ENCODE assay signal across 1 cellular context in the genomic region with DNA sequence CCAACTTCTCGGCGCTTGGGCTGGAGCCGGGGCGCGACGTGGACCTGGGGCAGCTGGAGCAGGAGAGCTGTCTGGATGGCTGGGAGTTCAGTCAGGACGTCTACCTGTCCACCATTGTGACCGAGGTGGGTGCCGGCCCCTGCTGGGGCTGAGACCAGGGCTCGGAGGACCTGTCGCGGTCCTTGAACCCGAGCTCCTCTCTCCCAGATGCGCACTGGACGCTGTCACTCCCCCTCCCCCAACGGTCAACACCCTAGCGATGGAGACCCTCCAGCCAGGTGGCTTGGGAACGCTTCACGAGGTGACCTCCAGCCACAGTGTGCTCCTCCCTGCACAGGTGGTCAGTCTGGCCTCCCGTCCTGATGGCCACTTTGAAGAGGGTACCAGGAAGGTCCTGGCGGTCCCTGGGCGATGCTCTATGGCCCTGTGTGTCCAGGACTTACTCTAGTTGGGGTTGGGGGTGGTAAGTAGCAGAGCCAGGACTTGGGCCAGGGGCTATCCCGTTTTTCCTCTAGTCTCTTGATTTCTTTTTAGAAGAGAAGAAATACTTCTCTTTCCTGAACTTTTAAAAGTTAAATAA.
TF ChIP-seq lines count a peak whose summit lies in the region.

No MANE protein-coding gene starts in this region.

TF ChIP-seq in GM12878, 131 proteins besides CTCF, POLR2A, EP300 and RAD21 (continued from another document):
- TF ChIP-seq, protein P1, sequence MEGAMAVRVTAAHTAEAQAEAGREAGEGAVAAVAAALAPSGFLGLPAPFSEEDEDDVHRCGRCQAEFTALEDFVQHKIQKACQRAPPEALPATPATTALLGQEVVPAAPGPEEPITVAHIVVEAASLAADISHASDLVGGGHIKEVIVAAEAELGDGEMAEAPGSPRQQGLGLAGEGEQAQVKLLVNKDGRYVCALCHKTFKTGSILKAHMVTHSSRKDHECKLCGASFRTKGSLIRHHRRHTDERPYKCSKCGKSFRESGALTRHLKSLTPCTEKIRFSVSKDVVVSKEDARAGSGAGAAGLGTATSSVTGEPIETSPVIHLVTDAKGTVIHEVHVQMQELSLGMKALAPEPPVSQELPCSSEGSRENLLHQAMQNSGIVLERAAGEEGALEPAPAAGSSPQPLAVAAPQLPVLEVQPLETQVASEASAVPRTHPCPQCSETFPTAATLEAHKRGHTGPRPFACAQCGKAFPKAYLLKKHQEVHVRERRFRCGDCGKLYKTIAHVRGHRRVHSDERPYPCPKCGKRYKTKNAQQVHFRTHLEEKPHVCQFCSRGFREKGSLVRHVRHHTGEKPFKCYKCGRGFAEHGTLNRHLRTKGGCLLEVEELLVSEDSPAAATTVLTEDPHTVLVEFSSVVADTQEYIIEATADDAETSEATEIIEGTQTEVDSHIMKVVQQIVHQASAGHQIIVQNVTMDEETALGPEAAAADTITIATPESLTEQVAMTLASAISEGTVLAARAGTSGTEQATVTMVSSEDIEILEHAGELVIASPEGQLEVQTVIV (IDR thresholded peaks at IDR 0.05; ENCODE audit: borderline replicate concordance, partially characterized antibody): no peak
TF ChIP-seq in GM12878: peak in this region for 0.
